In genomic region chr19:39397360-39398296, GRCh38 we compare ENCODE assay signal across 8 cellular contexts. TPM values are rescaled to one million over a fixed set of nuclear protein-coding genes. Genes with fewer than 3 reads are reported as not detected.
DNase-seq lines count a peak whose midpoint lies in the region; ATAC-seq and TF ChIP-seq lines count a peak whose summit lies in the region.

No MANE protein-coding gene starts in this region.

- H3K9ac ChIP-seq in Karpas-422 (ENCODE audit: low read length), result peak overlapping the region; percentile 9

- H3K36me3 Mint-ChIP-seq in activated T-helper 17 cell treated with anti-CD3 and anti-CD28 coated beads, Interleukin-2, amount 50 U/mL, for 72 hours (ENCODE audit: low read depth), result peaks cover 66% of the 10 kb centered on the region
- H3K36me3 Mint-ChIP-seq in nephron progenitor cell (ENCODE audit: low read depth), result peaks cover 36% of the 10 kb centered on the region

- peak overlapping the region; percentile 91 for H3K4me3 Mint-ChIP-seq in activated T-helper 17 cell treated with anti-CD3 and anti-CD28 coated beads, Interleukin-2, amount 50 U/mL, for 72 hours
- H3K4me3 Mint-ChIP-seq in nephron progenitor cell, result no peak overlapping the region

- peaks cover 31% of the 10 kb centered on the region for H3K4me1 ChIP-seq in Karpas-422 (ENCODE audit: low read length)
- peaks cover 30% of the 10 kb centered on the region for H3K4me1 ChIP-seq in RWPE2 (ENCODE audit: insufficient read depth, poor library complexity, severe bottlenecking)
- peaks cover 37 to 72% (median 48%) of the 10 kb centered on the region in 4 donors for H3K4me1 ChIP-seq in stomach

- no peak for TF ChIP-seq EP300 in stomach (IDR thresholded peaks at IDR 0.05)

- H3K9me3 Mint-ChIP-seq in activated T-helper 17 cell treated with anti-CD3 and anti-CD28 coated beads, Interleukin-2, amount 50 U/mL, for 72 hours, result no peaks in the 10 kb centered on the region
- H3K9me3 Mint-ChIP-seq in nephron progenitor cell, result no peaks in the 10 kb centered on the region

- H3K27me3 ChIP-seq in Karpas-422 (ENCODE audit: low read length), result no peaks in the 10 kb centered on the region
- no peaks in the 10 kb centered on the region for H3K27me3 ChIP-seq in RWPE2 (ENCODE audit: insufficient read depth, poor library complexity, severe bottlenecking)
- H3K27me3 ChIP-seq in stomach, result no peaks in the 10 kb centered on the region

- DNase-seq in AG08396 (ENCODE audit: low spot score) (peak; percentile 88), Karpas-422 (peak; percentile 95), RWPE2 (ENCODE audit: low spot score) (no peak), fibroblast of mammary gland (ENCODE audit: low read depth) (peak; percentile 85), nephron progenitor cell (peak; percentile 92), stomach (peak; percentile 96)

- H3K9me3 ChIP-seq in Karpas-422 (ENCODE audit: low read length), result no peaks in the 10 kb centered on the region
- H3K9me3 ChIP-seq in RWPE2 (ENCODE audit: severe bottlenecking), result no peaks in the 10 kb centered on the region
- no peaks in the 10 kb centered on the region for H3K9me3 ChIP-seq in stomach

- H2AFZ ChIP-seq in Karpas-422 (ENCODE audit: low read length), result no peak overlapping the region

- H3K27ac ChIP-seq in Karpas-422 (ENCODE audit: low read length) (no peak overlapping the region), RWPE2 (ENCODE audit: poor library complexity, severe bottlenecking) (peak overlapping the region; percentile 98), stomach (peak overlapping the region; percentile 84 to 100 (median 98))

- 17 to 26% (median 19%) methylated on average over 14 to 17 of the region's 17 CpGs for WGBS in stomach, 5 donors

- no peak overlapping the region for H3K4me2 ChIP-seq in Karpas-422 (ENCODE audit: low read depth, low read length, poor library complexity, severe bottlenecking)

- H3K27me3 Mint-ChIP-seq in activated T-helper 17 cell treated with anti-CD3 and anti-CD28 coated beads, Interleukin-2, amount 50 U/mL, for 72 hours, result no peaks in the 10 kb centered on the region
- no peaks in the 10 kb centered on the region for H3K27me3 Mint-ChIP-seq in nephron progenitor cell (ENCODE audit: low read depth, poor library complexity)

- TF ChIP-seq CTCF in RWPE2 (IDR thresholded peaks at IDR 0.05; ENCODE audit: poor library complexity, severe bottlenecking) (peak; percentile 97), fibroblast of mammary gland (conservative IDR thresholded peaks at IDR 0.05; ENCODE audit: control insufficient read depth, insufficient read depth, low read depth, low read length) (peak; percentile 93), nephron progenitor cell (IDR thresholded peaks at IDR 0.05) (peak; percentile 94), stomach (IDR thresholded peaks at IDR 0.05) (peak in 6 of 7 experiments; percentile 25 to 99 (median 98))

- H3K9me2 ChIP-seq in Karpas-422 (replicated peaks; ENCODE audit: insufficient read depth, low read length), result no peaks in the 10 kb centered on the region

- H3K36me3 ChIP-seq in Karpas-422 (ENCODE audit: insufficient read depth, low read length) (peaks cover 8% of the 10 kb centered on the region; the same call in 1 of the 2 replicates), RWPE2 (ENCODE audit: low read depth) (peaks cover 21% of the 10 kb centered on the region), stomach (peaks cover 17 to 43% (median 39%) of the 10 kb centered on the region in 4 donors)

- no peaks in the 10 kb centered on the region for H4K20me1 ChIP-seq in Karpas-422 (ENCODE audit: insufficient read depth, low read depth, low read length)

- H3K27ac Mint-ChIP-seq in activated T-helper 17 cell treated with anti-CD3 and anti-CD28 coated beads, Interleukin-2, amount 50 U/mL, for 72 hours, result peak overlapping the region; percentile 94
- peak overlapping the region; percentile 52 for H3K27ac Mint-ChIP-seq in nephron progenitor cell

- intact Hi-C loops in stomach (cut with DNase I; ENCODE audit: low total_unique reads), result no loop called here

- H3K4me3 ChIP-seq in Karpas-422 (ENCODE audit: low read length), result no peak overlapping the region
- H3K4me3 ChIP-seq in RWPE2 (ENCODE audit: severe bottlenecking), result no peak overlapping the region
- no peak overlapping the region for H3K4me3 ChIP-seq in fibroblast of mammary gland (ENCODE audit: control insufficient read depth, low read depth, low read length)
- peak overlapping the region in 1 of 4 donors; percentile 24 for H3K4me3 ChIP-seq in stomach

- H3K79me2 ChIP-seq in Karpas-422 (ENCODE audit: low read length), result peaks cover 7% of the 10 kb centered on the region; the same call in 1 of the 2 replicates

- ATAC-seq in GM19023 (IDR thresholded peaks at IDR 0.05; ENCODE audit: unreplicated experiment), result peak; percentile 53
- peak; percentile 71 for ATAC-seq in RWPE2 (ENCODE audit: low read depth)
- ATAC-seq in activated T-helper 17 cell treated with anti-CD3 and anti-CD28 coated beads, Interleukin-2, amount 50 U/mL, for 72 hours (replicated peaks), result peak; percentile 50

- TF ChIP-seq POLR2A in stomach (IDR thresholded peaks at IDR 0.05), result no peak

- peaks cover 31% of the 10 kb centered on the region for H3K4me1 Mint-ChIP-seq in activated T-helper 17 cell treated with anti-CD3 and anti-CD28 coated beads, Interleukin-2, amount 50 U/mL, for 72 hours
- peaks cover 40% of the 10 kb centered on the region for H3K4me1 Mint-ChIP-seq in nephron progenitor cell

RNA-seq across cellular contexts. Expression of gene MED29, which starts 6.5 kb away (rescaled TPM):
- total RNA-seq in Karpas-422 (2014; rRNA removed; shearing (Covaris generic); ENCODE audit: low replicate concordance), result 18.1 and 18.6 TPM in 2 replicates
- 10 to 100 TPM; 24.6 to 27.7 TPM for total RNA-seq in activated T-helper 17 cell treated with anti-CD3 and anti-CD28 coated beads, Interleukin-2, amount 50 U/mL, for 72 hours
- 10 to 100 TPM in 4 of 5 donors, 1 to 10 TPM in 1; 6.4 to 91.0 (median 23.0) TPM for total RNA-seq in stomach
- polyA plus RNA-seq in stomach, result 10 to 100 TPM; 20.4 to 22.1 (median 20.5) TPM

RNA-seq across cellular contexts. Expression of gene PAF1, which starts 6.7 kb away (rescaled TPM):
- 25.3 and 26.7 TPM in 2 replicates for total RNA-seq in Karpas-422 (2014; rRNA removed; shearing (Covaris generic); ENCODE audit: low replicate concordance)
- total RNA-seq in activated T-helper 17 cell treated with anti-CD3 and anti-CD28 coated beads, Interleukin-2, amount 50 U/mL, for 72 hours, result 10 to 100 TPM; 46.6 to 58.6 TPM
- 10 to 100 TPM in 3 of 5 donors, 1 to 10 TPM in 2; 7.0 to 77.2 (median 21.4) TPM for total RNA-seq in stomach
- 10 to 100 TPM; 31.7 to 49.0 (median 32.2) TPM for polyA plus RNA-seq in stomach

RNA-seq across cellular contexts. Expression of gene ZFP36, which starts 9.0 kb away (rescaled TPM):
- 10.3 and 16.3 TPM in 2 replicates for total RNA-seq in Karpas-422 (2014; rRNA removed; shearing (Covaris generic); ENCODE audit: low replicate concordance)
- total RNA-seq in activated T-helper 17 cell treated with anti-CD3 and anti-CD28 coated beads, Interleukin-2, amount 50 U/mL, for 72 hours, result 100 to 1,000 TPM in 1 of 2 donors, 10 to 100 TPM in 1; 67.4 to 265 TPM
- 1,000 to 10,000 TPM in 1 of 5 donors, 100 to 1,000 TPM in 3, 10 to 100 TPM in 1; 26.1 to 1,667 (median 340) TPM for total RNA-seq in stomach
- 100 to 1,000 TPM; 127 to 150 (median 136) TPM for polyA plus RNA-seq in stomach

RNA-seq across cellular contexts. Expression of gene PLEKHG2, which starts 14.8 kb away (rescaled TPM):
- total RNA-seq in Karpas-422 (2014; rRNA removed; shearing (Covaris generic); ENCODE audit: low replicate concordance), result 19.0 and 22.2 TPM in 2 replicates
- total RNA-seq in activated T-helper 17 cell treated with anti-CD3 and anti-CD28 coated beads, Interleukin-2, amount 50 U/mL, for 72 hours, result 10 to 100 TPM; 51.2 to 69.4 TPM
- 10 to 100 TPM in 2 of 5 donors, 1 to 10 TPM in 3; 1.4 to 20.2 (median 8.5) TPM for total RNA-seq in stomach
- polyA plus RNA-seq in stomach, result 1 to 10 TPM; 4.6 to 6.3 (median 4.9) TPM

RNA-seq across cellular contexts. Expression of gene RPS16, which starts 38.1 kb away (rescaled TPM):
- total RNA-seq in Karpas-422 (2014; rRNA removed; shearing (Covaris generic); ENCODE audit: low replicate concordance), result 378 and 758 TPM in 2 replicates
- 1,000 to 10,000 TPM; 2,984 to 3,090 TPM for total RNA-seq in activated T-helper 17 cell treated with anti-CD3 and anti-CD28 coated beads, Interleukin-2, amount 50 U/mL, for 72 hours
- 1,000 to 10,000 TPM in 3 of 5 donors, 100 to 1,000 TPM in 1, 10 to 100 TPM in 1; 69.0 to 2,451 (median 1,419) TPM for total RNA-seq in stomach
- 1,000 to 10,000 TPM; 3,264 to 4,294 (median 3,586) TPM for polyA plus RNA-seq in stomach
